Comparison of ENCODE assay signal across 23 cellular contexts in genomic region chr6:17899491-17899890, GRCh38.
A peak's percentile ranks its signal among the peaks of the same experiment; 100 is the strongest.
DNase-seq lines count a peak whose midpoint lies in the region; ATAC-seq, FAIRE-seq and TF ChIP-seq lines count a peak whose summit lies in the region.
"Had no signal": no experiment of that assay in that cellular context is flagged by ENCODE, and none has a peak within 500 bp of the region (broad histone marks: within the 10 kb centered on the region; RNA-seq: fewer than 3 reads in every experiment).

No MANE protein-coding gene starts in this region.

- H3K79me2 ChIP-seq in smooth muscle cell (ENCODE audit: low read depth): peaks cover 29% of the 10 kb centered on the region

- no peak for ATAC-seq in foreskin keratinocyte
- ATAC-seq: A549, HCT116 had no signal

- H3F3A ChIP-seq in smooth muscle cell (ENCODE audit: low read depth): no peaks in the 10 kb centered on the region

- peaks cover 12% of the 10 kb centered on the region for H3K9me3 ChIP-seq in smooth muscle cell (replicated peaks; ENCODE audit: low read depth)

- no peak for TF ChIP-seq POLR2A in lower leg skin (IDR thresholded peaks at IDR 0.05)

- H3K4me1 ChIP-seq in foreskin keratinocyte: peaks cover 5% of the 10 kb centered on the region
- H3K4me1 ChIP-seq in smooth muscle cell (ENCODE audit: low read depth): no peaks in the 10 kb centered on the region

- peak overlapping the region; percentile 5 for H3K27ac ChIP-seq in foreskin keratinocyte
- H3K27ac ChIP-seq in smooth muscle cell (ENCODE audit: low read depth): peak overlapping the region; percentile 44
- H3K27ac ChIP-seq: A549, GM23248 had no signal

- no peak overlapping the region for H3K9ac ChIP-seq in smooth muscle cell (ENCODE audit: low read depth)
- H3K9ac ChIP-seq: GM23248 had no signal

- TF ChIP-seq CTCF in bronchial epithelial cell (IDR thresholded peaks at IDR 0.05; ENCODE audit: insufficient read depth, low read length, severe bottlenecking) (no peak), foreskin keratinocyte (conservative IDR thresholded peaks at IDR 0.05) (no peak), smooth muscle cell (IDR thresholded peaks at IDR 0.05; ENCODE audit: borderline replicate concordance, insufficient read depth, poor library complexity, severe bottlenecking) (no peak), lower leg skin (IDR thresholded peaks at IDR 0.05) (no peak)

- DNase-seq in bronchial epithelial cell (ENCODE audit: low read depth) (peak; percentile 44), foreskin keratinocyte (no peak), smooth muscle cell (lab: John Stamatoyannopoulos, UW; ENCODE audit: unreplicated experiment) (no peak), lower leg skin (ENCODE audit: low spot score in 2 of 2) (no peak), ecto neural progenitor cell (ENCODE audit: low spot score) (no peak), Ammon's horn (ENCODE audit: low spot score) (no peak)
- DNase-seq: 8988T; ACHN; AML-193; C1 segment of cervical spinal cord; Calu3; CD4-positive, alpha-beta memory T cell; COR-L47; DMS53; DMS79 treated with DMSO at 0.1 percent for 48 hours; GF-D8; GM23248; H7 had no signal

- H2AFZ ChIP-seq in smooth muscle cell (ENCODE audit: low read depth): no peak overlapping the region
- H2AFZ ChIP-seq: GM23248 had no signal

- H3K4me3 ChIP-seq in bronchial epithelial cell (ENCODE audit: low read depth, low read length): no peak overlapping the region
- no peak overlapping the region for H3K4me3 ChIP-seq in smooth muscle cell
- no peak overlapping the region for H3K4me3 ChIP-seq in lower leg skin (ENCODE audit: low read depth, poor library complexity, severe bottlenecking)
- H3K4me3 ChIP-seq: A549, GM23248 had no signal

- FAIRE-seq in bronchial epithelial cell (lab: Jason Lieb, UNC): no peak
- FAIRE-seq: A549, GM12891, GM18507, H1 had no signal

- H4K20me1 ChIP-seq in smooth muscle cell (ENCODE audit: low read depth): no peaks in the 10 kb centered on the region

- H3K27me3 ChIP-seq in bronchial epithelial cell (ENCODE audit: control insufficient read depth, insufficient read depth, low read length) (no peaks in the 10 kb centered on the region), foreskin keratinocyte (no peaks in the 10 kb centered on the region), smooth muscle cell (ENCODE audit: low read depth) (no peaks in the 10 kb centered on the region)

- 88% methylated on average over 4 of the region's 4 CpGs for WGBS in smooth muscle cell (ENCODE audit: low lambda C conversion rate)
- 82 to 88% methylated on average over 4 of the region's 4 CpGs for WGBS in lower leg skin, 2 donors

- H3K4me2 ChIP-seq in smooth muscle cell: peak overlapping the region; percentile 19
- H3K4me2 ChIP-seq: A549 had no signal

- H3K36me3 ChIP-seq in bronchial epithelial cell (ENCODE audit: control insufficient read depth, insufficient read depth, low read length) (peaks cover 5% of the 10 kb centered on the region), smooth muscle cell (ENCODE audit: low read depth) (peaks cover 21% of the 10 kb centered on the region)

- intact Hi-C loops in lower leg skin (cut with DNase I; ENCODE audit: low total_unique reads): no loop called here
